In the genomic region with DNA sequence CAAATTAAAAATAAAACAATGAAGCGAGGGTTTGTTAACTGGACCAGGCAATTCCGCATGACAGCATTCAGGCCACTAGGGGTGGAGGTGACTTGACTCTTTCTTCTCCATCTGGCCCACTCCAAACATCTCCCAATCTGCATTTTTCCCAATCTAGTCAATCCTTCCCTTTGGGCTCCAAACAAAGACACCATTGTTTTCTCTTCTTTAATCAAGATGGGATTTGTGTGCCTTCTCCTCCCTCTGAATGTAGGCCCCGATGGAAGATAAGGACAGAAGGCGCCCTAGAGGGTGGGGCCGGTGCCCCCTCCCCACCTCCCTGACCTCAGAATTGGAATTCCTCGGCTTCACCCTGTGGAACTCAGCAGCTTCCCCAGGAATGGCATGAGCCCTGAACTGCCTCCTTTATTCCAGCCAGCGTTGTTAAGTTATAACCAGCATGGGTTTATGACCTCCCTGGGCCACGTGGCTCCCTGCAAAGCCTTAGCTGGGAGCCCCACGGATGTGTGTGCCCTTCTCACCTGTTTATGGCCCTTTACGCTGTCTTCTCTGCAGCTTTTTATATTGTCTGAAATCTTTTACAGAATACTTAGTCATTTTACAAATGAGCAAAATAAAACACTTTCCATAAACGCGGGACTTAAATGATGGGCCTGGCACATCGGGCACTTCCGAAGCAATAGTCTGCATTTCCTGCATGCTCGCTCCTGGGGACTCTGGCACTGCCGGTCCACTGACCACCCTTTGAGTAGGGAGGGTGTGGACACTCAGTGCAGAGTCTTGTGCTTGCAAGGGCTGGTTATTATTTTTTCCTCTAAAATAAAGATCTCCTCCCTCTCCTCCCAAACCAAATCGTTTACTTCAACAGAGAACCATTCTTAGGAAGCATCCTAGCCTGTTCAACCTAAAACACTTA, we compare ENCODE assay signal across 19 cellular contexts. TPM values are rescaled to one million over a fixed set of nuclear protein-coding genes. Genes with fewer than 3 reads are reported as not detected.
DNase-seq lines count a peak whose midpoint lies in the region; ATAC-seq, FAIRE-seq and TF ChIP-seq lines count a peak whose summit lies in the region.
"Had no signal": no experiment of that assay in that cellular context is flagged by ENCODE, and none has a peak within 500 bp of the region (broad histone marks: within the 10 kb centered on the region; RNA-seq: fewer than 3 reads in every experiment).

No MANE protein-coding gene starts in this region.

- no peak overlapping the region for H3K4me3 ChIP-seq in BE2C (ENCODE audit: low read depth, low read length)
- peak overlapping the region; percentile 53 for H3K4me3 ChIP-seq in endodermal cell (ENCODE audit: low read length)
- H3K4me3 ChIP-seq in mucosa of descending colon, result no peak overlapping the region
- no peak overlapping the region for H3K4me3 ChIP-seq in MM.1S (ENCODE audit: low read length)
- no peak overlapping the region for H3K4me3 ChIP-seq in left lung
- H3K4me3 ChIP-seq: SJSA1, suprapubic skin had no signal

- peaks cover 36% of the 10 kb centered on the region for H3K4me1 Mint-ChIP-seq in endodermal cell
- H3K4me1 Mint-ChIP-seq: activated naive CD8-positive, alpha-beta T cell treated with anti-CD3 and anti-CD28 coated beads, Interleukin-2, amount 50 U/mL, for 24 hours; IgD-negative memory B cell; naive thymus-derived CD4-positive, alpha-beta T cell had no signal

- WGBS in endodermal cell (ENCODE audit: insufficient coverage in 1 of 2, insufficient read length in 1 of 2), 2 experiments, result 56 to 76% methylated on average over 13 to 17 of the region's 17 CpGs

- H3K27me3 ChIP-seq in BE2C (no peaks in the 10 kb centered on the region), endodermal cell (ENCODE audit: control insufficient read depth, insufficient read depth, low read length, poor library complexity, severe bottlenecking) (no peaks in the 10 kb centered on the region), MM.1S (replicated peaks; ENCODE audit: insufficient read depth, low read length) (no peaks in the 10 kb centered on the region), left lung (no peaks in the 10 kb centered on the region)

- no peaks in the 10 kb centered on the region for H3K79me2 ChIP-seq in MM.1S (ENCODE audit: low read length)

- H3K4me3 Mint-ChIP-seq in endodermal cell, result peak overlapping the region; percentile 24
- H3K4me3 Mint-ChIP-seq: activated naive CD8-positive, alpha-beta T cell treated with anti-CD3 and anti-CD28 coated beads, Interleukin-2, amount 50 U/mL, for 24 hours; activated T-cell treated with anti-CD3 and anti-CD28 coated beads, Interleukin-2, amount 50 U/mL, for 72 hours; IgD-negative memory B cell; naive thymus-derived CD4-positive, alpha-beta T cell had no signal

- H3K27ac ChIP-seq in endodermal cell (ENCODE audit: low read depth, low read length), result peak overlapping the region; percentile 48
- no peak overlapping the region for H3K27ac ChIP-seq in MM.1S (ENCODE audit: low read length)
- H3K27ac ChIP-seq in left lung, result no peak overlapping the region
- H3K27ac ChIP-seq: SJSA1, suprapubic skin had no signal

- peak; percentile 22; the same call in 1 of the 2 replicates for TF ChIP-seq CTCF in BE2C (IDR thresholded peaks at IDR 0.05; ENCODE audit: low read depth, low read length)
- TF ChIP-seq CTCF in endodermal cell (conservative IDR thresholded peaks at IDR 0.05), result peak; percentile 79
- no peak for TF ChIP-seq CTCF in mucosa of descending colon (IDR thresholded peaks at IDR 0.05)
- TF ChIP-seq CTCF in MM.1S (IDR thresholded peaks at IDR 0.05; ENCODE audit: low read length), result no peak
- no peak for TF ChIP-seq CTCF in left lung (IDR thresholded peaks at IDR 0.05)

- H3K4me1 ChIP-seq in BE2C, result no peaks in the 10 kb centered on the region
- peaks cover 10% of the 10 kb centered on the region for H3K4me1 ChIP-seq in endodermal cell (ENCODE audit: control insufficient read depth, insufficient read depth, low read length)
- peaks cover 33% of the 10 kb centered on the region for H3K4me1 ChIP-seq in mucosa of descending colon (ENCODE audit: low read depth)
- no peaks in the 10 kb centered on the region for H3K4me1 ChIP-seq in MM.1S (ENCODE audit: low read length)
- H3K4me1 ChIP-seq in left lung, result no peaks in the 10 kb centered on the region
- H3K4me1 ChIP-seq: SJSA1, suprapubic skin had no signal

- H3K36me3 Mint-ChIP-seq in endodermal cell (ENCODE audit: low read depth), result peaks cover 21% of the 10 kb centered on the region
- H3K36me3 Mint-ChIP-seq: IgD-negative memory B cell; naive thymus-derived CD4-positive, alpha-beta T cell had no signal

- ATAC-seq in mucosa of descending colon, result peak; percentile 93
- ATAC-seq in HG03280 (IDR thresholded peaks at IDR 0.05; ENCODE audit: unreplicated experiment), result no peak
- no peak for ATAC-seq in left lung
- ATAC-seq: activated naive CD8-positive, alpha-beta T cell treated with anti-CD3 and anti-CD28 coated beads, Interleukin-2, amount 50 U/mL, for 24 hours; activated T-cell treated with anti-CD3 and anti-CD28 coated beads, Interleukin-2, amount 50 U/mL, for 72 hours; left cardiac atrium; naive thymus-derived CD4-positive, alpha-beta T cell had no signal

- H3K27ac Mint-ChIP-seq in endodermal cell, result peak overlapping the region; percentile 93
- H3K27ac Mint-ChIP-seq: activated naive CD8-positive, alpha-beta T cell treated with anti-CD3 and anti-CD28 coated beads, Interleukin-2, amount 50 U/mL, for 24 hours; activated T-cell treated with anti-CD3 and anti-CD28 coated beads, Interleukin-2, amount 50 U/mL, for 72 hours; IgD-negative memory B cell; naive thymus-derived CD4-positive, alpha-beta T cell had no signal

- H3F3A ChIP-seq in MM.1S (ENCODE audit: insufficient read depth, low read length), result no peaks in the 10 kb centered on the region

- H3K9me3 ChIP-seq in BE2C (no peaks in the 10 kb centered on the region), endodermal cell (ENCODE audit: control insufficient read depth, low read length) (no peaks in the 10 kb centered on the region), mucosa of descending colon (no peaks in the 10 kb centered on the region), MM.1S (replicated peaks; ENCODE audit: insufficient read depth, low read length) (no peaks in the 10 kb centered on the region), left lung (no peaks in the 10 kb centered on the region)
- H3K9me3 ChIP-seq: SJSA1, suprapubic skin had no signal

- H4K20me1 ChIP-seq in MM.1S (ENCODE audit: insufficient read depth, low read length), result no peaks in the 10 kb centered on the region

- no peaks in the 10 kb centered on the region for H3K9me2 ChIP-seq in MM.1S (replicated peaks; ENCODE audit: insufficient read depth, low read length)

- no peaks in the 10 kb centered on the region for H3K36me3 ChIP-seq in BE2C
- H3K36me3 ChIP-seq in endodermal cell (ENCODE audit: control insufficient read depth, insufficient read depth, low read length), result no peaks in the 10 kb centered on the region
- H3K36me3 ChIP-seq in mucosa of descending colon (ENCODE audit: low read depth), result no peaks in the 10 kb centered on the region
- no peaks in the 10 kb centered on the region for H3K36me3 ChIP-seq in MM.1S (replicated peaks; ENCODE audit: insufficient read depth, low read length)
- no peaks in the 10 kb centered on the region for H3K36me3 ChIP-seq in left lung
- H3K36me3 ChIP-seq: SJSA1 had no signal

- intact Hi-C loops in mucosa of descending colon (cut with DNase I, micrococcal nuclease) (no loop called here), left lung (cut with DNase I) (no loop called here)

- H3K27me3 Mint-ChIP-seq in endodermal cell (ENCODE audit: insufficient read depth), result no peaks in the 10 kb centered on the region

- FAIRE-seq in frontal cortex (lab: Jason Lieb, UNC), result no peak
- FAIRE-seq: GM18507 had no signal

- H3K4me2 ChIP-seq in MM.1S (ENCODE audit: low read depth, low read length), result no peak overlapping the region

- H3K9ac ChIP-seq in endodermal cell (ENCODE audit: extremely low read depth, low read length, poor library complexity, severe bottlenecking) (peak overlapping the region; percentile 28), MM.1S (ENCODE audit: low read length) (no peak overlapping the region)

- no peak for DNase-seq in BE2C
- peak; percentile 80 to 81 for DNase-seq in NCI-H526 (lab: John Stamatoyannopoulos, UW)
- peak; percentile 85 for DNase-seq in endodermal cell
- peak; percentile 75 to 84 (median 77) for DNase-seq in mucosa of descending colon
- DNase-seq in frontal cortex (ENCODE audit: low spot score in 2 of 2), result no peak
- no peak for DNase-seq in MM.1S
- DNase-seq in left lung, result no peak
- DNase-seq: activated CD4-positive, alpha-beta T cell treated with anti-CD3 and anti-CD28 coated beads, Interleukin-2, amount 50 U/mL, for 4 hours; activated naive CD8-positive, alpha-beta T cell treated with anti-CD3 and anti-CD28 coated beads, Interleukin-2, amount 50 U/mL, for 24 hours; activated T-cell treated with anti-CD3 and anti-CD28 coated beads, Interleukin-2, amount 50 U/mL, for 72 hours; central memory CD4-positive, alpha-beta T cell; left cardiac atrium; naive thymus-derived CD4-positive, alpha-beta T cell; NCI-H1092 had no signal

- H3K9me3 Mint-ChIP-seq in endodermal cell, result no peaks in the 10 kb centered on the region
- H3K9me3 Mint-ChIP-seq: activated naive CD8-positive, alpha-beta T cell treated with anti-CD3 and anti-CD28 coated beads, Interleukin-2, amount 50 U/mL, for 24 hours; activated T-cell treated with anti-CD3 and anti-CD28 coated beads, Interleukin-2, amount 50 U/mL, for 72 hours; IgD-negative memory B cell; naive thymus-derived CD4-positive, alpha-beta T cell had no signal

- no peak overlapping the region for H2AFZ ChIP-seq in MM.1S (ENCODE audit: low read length)

RNA-seq across cellular contexts. Expression of gene OVOL2, which starts 24.5 kb away (rescaled TPM):
- not detected for polyA plus RNA-seq in BE2C (2012; ENCODE audit: insufficient read depth, insufficient read length, low read depth)
- total RNA-seq in endodermal cell (10 to 100 TPM; 15.3 to 17.0 TPM), mucosa of descending colon (10 to 100 TPM; 11.5 to 36.3 (median 15.2) TPM), frontal cortex (0.41 TPM), left lung (1 to 10 TPM; 5.8 to 8.3 TPM)
- polyA plus RNA-seq in endodermal cell (2013, experiment 1 of 2), result 0.96 TPM
- polyA plus RNA-seq in endodermal cell (2013, experiment 2 of 2), result 1.2 TPM
- total RNA-seq: left cardiac atrium; naive thymus-derived CD4-positive, alpha-beta T cell; SJSA1 had no signal
- polyA plus RNA-seq: IgD-negative memory B cell; naive thymus-derived CD4-positive, alpha-beta T cell had no signal

Comparison
In these comparisons a context has a peak if more than half of its experiments do, and no peak if none do; other contexts are left out.
1. DNase-seq: peak in NCI-H526 (2 of 2), endodermal cell (single experiment) and mucosa of descending colon (3 of 3); none in BE2C (single experiment), frontal cortex (0 of 2), MM.1S (single experiment) and left lung (0 of 2).
2. CTCF ChIP-seq: peak in BE2C (single experiment) and endodermal cell (single experiment); none in mucosa of descending colon (single experiment), MM.1S (single experiment) and left lung (0 of 2).